In the genomic region with DNA sequence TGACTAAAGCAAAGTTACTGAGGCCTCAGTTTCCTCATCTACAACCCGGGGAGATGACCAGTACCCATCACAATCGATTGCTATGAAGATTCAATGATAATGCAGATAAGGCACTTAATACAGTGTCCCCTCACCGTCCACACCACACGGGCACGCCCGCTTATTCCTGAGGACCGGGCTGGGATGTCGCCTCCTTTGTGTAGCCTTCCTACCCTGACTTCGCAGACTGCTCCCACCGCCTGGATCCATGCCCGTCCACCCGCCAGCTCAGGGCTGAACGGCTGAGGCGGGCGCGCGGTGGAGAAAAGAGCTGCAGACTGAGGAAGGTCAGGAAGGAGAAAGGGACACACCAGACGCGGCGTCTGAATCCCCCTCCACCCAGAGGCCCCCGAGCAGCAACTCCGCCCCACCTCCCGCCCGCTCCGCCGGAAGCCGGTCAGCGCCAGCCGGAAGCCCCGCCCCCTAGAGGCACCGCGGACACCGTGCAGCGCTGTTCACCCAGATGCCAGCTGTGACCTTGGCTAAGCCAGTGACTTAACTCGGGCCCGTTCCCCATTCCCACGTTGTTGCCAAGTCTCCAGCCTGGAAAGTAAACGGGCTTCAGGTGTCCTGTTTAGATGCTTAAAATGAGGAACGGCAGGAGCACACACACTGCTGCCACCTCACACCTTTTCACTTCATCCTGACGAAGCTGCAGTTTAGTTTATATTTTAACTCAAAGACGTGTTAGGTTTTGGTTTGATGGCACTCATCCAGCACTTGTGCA, we compare ENCODE assay signal across 1 cellular context.
TF ChIP-seq lines count a peak whose summit lies in the region.

A gene (minus strand): TSS at position 403 of the 766 bp plus-strand sequence.

TF ChIP-seq in K562, 482 proteins besides CTCF, POLR2A, EP300 and RAD21 (continued from another document and continues in another):
- TF ChIP-seq, protein P1, sequence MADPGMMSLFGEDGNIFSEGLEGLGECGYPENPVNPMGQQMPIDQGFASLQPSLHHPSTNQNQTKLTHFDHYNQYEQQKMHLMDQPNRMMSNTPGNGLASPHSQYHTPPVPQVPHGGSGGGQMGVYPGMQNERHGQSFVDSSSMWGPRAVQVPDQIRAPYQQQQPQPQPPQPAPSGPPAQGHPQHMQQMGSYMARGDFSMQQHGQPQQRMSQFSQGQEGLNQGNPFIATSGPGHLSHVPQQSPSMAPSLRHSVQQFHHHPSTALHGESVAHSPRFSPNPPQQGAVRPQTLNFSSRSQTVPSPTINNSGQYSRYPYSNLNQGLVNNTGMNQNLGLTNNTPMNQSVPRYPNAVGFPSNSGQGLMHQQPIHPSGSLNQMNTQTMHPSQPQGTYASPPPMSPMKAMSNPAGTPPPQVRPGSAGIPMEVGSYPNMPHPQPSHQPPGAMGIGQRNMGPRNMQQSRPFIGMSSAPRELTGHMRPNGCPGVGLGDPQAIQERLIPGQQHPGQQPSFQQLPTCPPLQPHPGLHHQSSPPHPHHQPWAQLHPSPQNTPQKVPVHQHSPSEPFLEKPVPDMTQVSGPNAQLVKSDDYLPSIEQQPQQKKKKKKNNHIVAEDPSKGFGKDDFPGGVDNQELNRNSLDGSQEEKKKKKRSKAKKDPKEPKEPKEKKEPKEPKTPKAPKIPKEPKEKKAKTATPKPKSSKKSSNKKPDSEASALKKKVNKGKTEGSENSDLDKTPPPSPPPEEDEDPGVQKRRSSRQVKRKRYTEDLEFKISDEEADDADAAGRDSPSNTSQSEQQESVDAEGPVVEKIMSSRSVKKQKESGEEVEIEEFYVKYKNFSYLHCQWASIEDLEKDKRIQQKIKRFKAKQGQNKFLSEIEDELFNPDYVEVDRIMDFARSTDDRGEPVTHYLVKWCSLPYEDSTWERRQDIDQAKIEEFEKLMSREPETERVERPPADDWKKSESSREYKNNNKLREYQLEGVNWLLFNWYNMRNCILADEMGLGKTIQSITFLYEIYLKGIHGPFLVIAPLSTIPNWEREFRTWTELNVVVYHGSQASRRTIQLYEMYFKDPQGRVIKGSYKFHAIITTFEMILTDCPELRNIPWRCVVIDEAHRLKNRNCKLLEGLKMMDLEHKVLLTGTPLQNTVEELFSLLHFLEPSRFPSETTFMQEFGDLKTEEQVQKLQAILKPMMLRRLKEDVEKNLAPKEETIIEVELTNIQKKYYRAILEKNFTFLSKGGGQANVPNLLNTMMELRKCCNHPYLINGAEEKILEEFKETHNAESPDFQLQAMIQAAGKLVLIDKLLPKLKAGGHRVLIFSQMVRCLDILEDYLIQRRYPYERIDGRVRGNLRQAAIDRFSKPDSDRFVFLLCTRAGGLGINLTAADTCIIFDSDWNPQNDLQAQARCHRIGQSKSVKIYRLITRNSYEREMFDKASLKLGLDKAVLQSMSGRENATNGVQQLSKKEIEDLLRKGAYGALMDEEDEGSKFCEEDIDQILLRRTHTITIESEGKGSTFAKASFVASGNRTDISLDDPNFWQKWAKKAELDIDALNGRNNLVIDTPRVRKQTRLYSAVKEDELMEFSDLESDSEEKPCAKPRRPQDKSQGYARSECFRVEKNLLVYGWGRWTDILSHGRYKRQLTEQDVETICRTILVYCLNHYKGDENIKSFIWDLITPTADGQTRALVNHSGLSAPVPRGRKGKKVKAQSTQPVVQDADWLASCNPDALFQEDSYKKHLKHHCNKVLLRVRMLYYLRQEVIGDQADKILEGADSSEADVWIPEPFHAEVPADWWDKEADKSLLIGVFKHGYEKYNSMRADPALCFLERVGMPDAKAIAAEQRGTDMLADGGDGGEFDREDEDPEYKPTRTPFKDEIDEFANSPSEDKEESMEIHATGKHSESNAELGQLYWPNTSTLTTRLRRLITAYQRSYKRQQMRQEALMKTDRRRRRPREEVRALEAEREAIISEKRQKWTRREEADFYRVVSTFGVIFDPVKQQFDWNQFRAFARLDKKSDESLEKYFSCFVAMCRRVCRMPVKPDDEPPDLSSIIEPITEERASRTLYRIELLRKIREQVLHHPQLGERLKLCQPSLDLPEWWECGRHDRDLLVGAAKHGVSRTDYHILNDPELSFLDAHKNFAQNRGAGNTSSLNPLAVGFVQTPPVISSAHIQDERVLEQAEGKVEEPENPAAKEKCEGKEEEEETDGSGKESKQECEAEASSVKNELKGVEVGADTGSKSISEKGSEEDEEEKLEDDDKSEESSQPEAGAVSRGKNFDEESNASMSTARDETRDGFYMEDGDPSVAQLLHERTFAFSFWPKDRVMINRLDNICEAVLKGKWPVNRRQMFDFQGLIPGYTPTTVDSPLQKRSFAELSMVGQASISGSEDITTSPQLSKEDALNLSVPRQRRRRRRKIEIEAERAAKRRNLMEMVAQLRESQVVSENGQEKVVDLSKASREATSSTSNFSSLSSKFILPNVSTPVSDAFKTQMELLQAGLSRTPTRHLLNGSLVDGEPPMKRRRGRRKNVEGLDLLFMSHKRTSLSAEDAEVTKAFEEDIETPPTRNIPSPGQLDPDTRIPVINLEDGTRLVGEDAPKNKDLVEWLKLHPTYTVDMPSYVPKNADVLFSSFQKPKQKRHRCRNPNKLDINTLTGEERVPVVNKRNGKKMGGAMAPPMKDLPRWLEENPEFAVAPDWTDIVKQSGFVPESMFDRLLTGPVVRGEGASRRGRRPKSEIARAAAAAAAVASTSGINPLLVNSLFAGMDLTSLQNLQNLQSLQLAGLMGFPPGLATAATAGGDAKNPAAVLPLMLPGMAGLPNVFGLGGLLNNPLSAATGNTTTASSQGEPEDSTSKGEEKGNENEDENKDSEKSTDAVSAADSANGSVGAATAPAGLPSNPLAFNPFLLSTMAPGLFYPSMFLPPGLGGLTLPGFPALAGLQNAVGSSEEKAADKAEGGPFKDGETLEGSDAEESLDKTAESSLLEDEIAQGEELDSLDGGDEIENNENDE (IDR thresholded peaks at IDR 0.05; ENCODE audit: low read depth, low read length): no peak
- TF ChIP-seq EWSR1 (IDR thresholded peaks at IDR 0.05; ENCODE audit: borderline replicate concordance, low read depth, partially characterized antibody) (no peak), POLR3A (IDR thresholded peaks at IDR 0.05; ENCODE audit: borderline replicate concordance, extremely low read depth, insufficient read depth, insufficient read length) (no peak), ARHGAP35 (IDR thresholded peaks at IDR 0.05; ENCODE audit: partially characterized antibody) (no peak), HEY1 (CRISPR knock-in tag; IDR thresholded peaks at IDR 0.05; ENCODE audit: borderline replicate concordance) (no peak), ZEB2 (IDR thresholded peaks at IDR 0.05) (no peak), ZNF311 (CRISPR knock-in tag; IDR thresholded peaks at IDR 0.05) (no peak), SIN3A (IDR thresholded peaks at IDR 0.05; ENCODE audit: borderline replicate concordance in 2 of 2, control insufficient read depth in 1 of 2, low read depth in 2 of 2, low read length in 2 of 2) (peak in 1 of 2 experiments; percentile 24; a peak in 1 of 4 replicates), NR2C1 (IDR thresholded peaks at IDR 0.05) (no peak), NR2C1 (tag; IDR thresholded peaks at IDR 0.05) (no peak), NBN (IDR thresholded peaks at IDR 0.05; ENCODE audit: low read depth) (no peak), SLC30A9 (CRISPR knock-in tag; IDR thresholded peaks at IDR 0.05) (no peak), L3MBTL2 (IDR thresholded peaks at IDR 0.05) (peak; percentile 78), RBM14 (IDR thresholded peaks at IDR 0.05; ENCODE audit: borderline replicate concordance, insufficient read depth, low read depth, low read length) (no peak), BRD9 (IDR thresholded peaks at IDR 0.05; ENCODE audit: low read depth, partially characterized antibody) (no peak), KAT7 (CRISPR knock-in tag; IDR thresholded peaks at IDR 0.05; ENCODE audit: borderline replicate concordance) (no peak), SMAD3 (CRISPR knock-in tag; conservative IDR thresholded peaks at IDR 0.05) (peak; percentile 79; the same call in 1 of the 2 replicates), SP2 (IDR thresholded peaks at IDR 0.05; ENCODE audit: extremely low read depth, low read depth, low read length, poor library complexity, severe bottlenecking) (no peak), FOSL1 (tag; conservative IDR thresholded peaks at IDR 0.05) (peak; percentile 26), NFATC3 (IDR thresholded peaks at IDR 0.05) (no peak), ZNF764 (CRISPR knock-in tag; IDR thresholded peaks at IDR 0.05; ENCODE audit: low read depth) (no peak), ZC3H8 (IDR thresholded peaks at IDR 0.05) (no peak), TBP (optimal IDR thresholded peaks at IDR 0.05; ENCODE audit: low read depth, low read length) (no peak), MAFK (IDR thresholded peaks at IDR 0.05; ENCODE audit: low read length) (no peak), HMG20A (CRISPR knock-in tag; conservative IDR thresholded peaks at IDR 0.05) (no peak), FOXM1 (IDR thresholded peaks at IDR 0.05; ENCODE audit: low read depth) (no peak), FOXM1 (CRISPR knock-in tag; IDR thresholded peaks at IDR 0.05; ENCODE audit: low read depth) (no peak), MEIS2 (IDR thresholded peaks at IDR 0.05; ENCODE audit: partially characterized antibody) (no peak), GABPB2 (CRISPR knock-in tag; conservative IDR thresholded peaks at IDR 0.05) (no peak), TRIM24 (IDR thresholded peaks at IDR 0.05) (no peak), FOXJ2 (tag; IDR thresholded peaks at IDR 0.05) (no peak), HSF4 (CRISPR knock-in tag; IDR thresholded peaks at IDR 0.05; ENCODE audit: borderline replicate concordance) (no peak), CREM (IDR thresholded peaks at IDR 0.05; ENCODE audit: low read depth) (no peak), ZNF143 (CRISPR knock-in tag; IDR thresholded peaks at IDR 0.05) (no peak), FIP1L1 (IDR thresholded peaks at IDR 0.05; ENCODE audit: low read depth, low read length, poor library complexity, severe bottlenecking) (peak; percentile 35), DACH1 (IDR thresholded peaks at IDR 0.05; ENCODE audit: partially characterized antibody) (peak; percentile 50), SMARCA5 (IDR thresholded peaks at IDR 0.05) (no peak), KDM5B (IDR thresholded peaks at IDR 0.05; ENCODE audit: insufficient replicate concordance, low read depth, low read length) (no peak), CHCHD3 (CRISPR knock-in tag; IDR thresholded peaks at IDR 0.05) (no peak), HNRNPL (IDR thresholded peaks at IDR 0.05; ENCODE audit: low read depth, low read length) (0 out of 2 replicates have a peak, but pooled peaks have one; percentile 44), CBFB (CRISPR knock-in tag; IDR thresholded peaks at IDR 0.05) (no peak), ZNF133 (CRISPR knock-in tag; IDR thresholded peaks at IDR 0.05) (no peak), STAG1 (CRISPR knock-in tag; IDR thresholded peaks at IDR 0.05; ENCODE audit: borderline replicate concordance) (no peak), ZBTB17 (CRISPR knock-in tag; IDR thresholded peaks at IDR 0.05) (peak; percentile 47; the same call in 1 of the 2 replicates), ETS2 (tag; IDR thresholded peaks at IDR 0.05; ENCODE audit: borderline replicate concordance, poor library complexity, severe bottlenecking) (no peak), SIRT6 (IDR thresholded peaks at IDR 0.05; ENCODE audit: low read depth, low read length) (peak; percentile 82)
- TF ChIP-seq, protein P2, sequence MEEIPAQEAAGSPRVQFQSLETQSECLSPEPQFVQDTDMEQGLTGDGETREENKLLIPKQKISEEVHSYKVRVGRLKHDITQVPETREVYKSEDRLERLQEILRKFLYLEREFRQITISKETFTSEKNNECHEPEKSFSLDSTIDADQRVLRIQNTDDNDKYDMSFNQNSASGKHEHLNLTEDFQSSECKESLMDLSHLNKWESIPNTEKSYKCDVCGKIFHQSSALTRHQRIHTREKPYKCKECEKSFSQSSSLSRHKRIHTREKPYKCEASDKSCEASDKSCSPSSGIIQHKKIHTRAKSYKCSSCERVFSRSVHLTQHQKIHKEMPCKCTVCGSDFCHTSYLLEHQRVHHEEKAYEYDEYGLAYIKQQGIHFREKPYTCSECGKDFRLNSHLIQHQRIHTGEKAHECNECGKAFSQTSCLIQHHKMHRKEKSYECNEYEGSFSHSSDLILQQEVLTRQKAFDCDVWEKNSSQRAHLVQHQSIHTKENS (CRISPR knock-in tag; IDR thresholded peaks at IDR 0.05): no peak
- TF ChIP-seq, protein P3, sequence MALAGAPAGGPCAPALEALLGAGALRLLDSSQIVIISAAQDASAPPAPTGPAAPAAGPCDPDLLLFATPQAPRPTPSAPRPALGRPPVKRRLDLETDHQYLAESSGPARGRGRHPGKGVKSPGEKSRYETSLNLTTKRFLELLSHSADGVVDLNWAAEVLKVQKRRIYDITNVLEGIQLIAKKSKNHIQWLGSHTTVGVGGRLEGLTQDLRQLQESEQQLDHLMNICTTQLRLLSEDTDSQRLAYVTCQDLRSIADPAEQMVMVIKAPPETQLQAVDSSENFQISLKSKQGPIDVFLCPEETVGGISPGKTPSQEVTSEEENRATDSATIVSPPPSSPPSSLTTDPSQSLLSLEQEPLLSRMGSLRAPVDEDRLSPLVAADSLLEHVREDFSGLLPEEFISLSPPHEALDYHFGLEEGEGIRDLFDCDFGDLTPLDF (CRISPR knock-in tag; IDR thresholded peaks at IDR 0.05): no peak
- TF ChIP-seq, protein P4, sequence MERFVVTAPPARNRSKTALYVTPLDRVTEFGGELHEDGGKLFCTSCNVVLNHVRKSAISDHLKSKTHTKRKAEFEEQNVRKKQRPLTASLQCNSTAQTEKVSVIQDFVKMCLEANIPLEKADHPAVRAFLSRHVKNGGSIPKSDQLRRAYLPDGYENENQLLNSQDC (CRISPR knock-in tag; IDR thresholded peaks at IDR 0.05): no peak
- TF ChIP-seq, protein P5, sequence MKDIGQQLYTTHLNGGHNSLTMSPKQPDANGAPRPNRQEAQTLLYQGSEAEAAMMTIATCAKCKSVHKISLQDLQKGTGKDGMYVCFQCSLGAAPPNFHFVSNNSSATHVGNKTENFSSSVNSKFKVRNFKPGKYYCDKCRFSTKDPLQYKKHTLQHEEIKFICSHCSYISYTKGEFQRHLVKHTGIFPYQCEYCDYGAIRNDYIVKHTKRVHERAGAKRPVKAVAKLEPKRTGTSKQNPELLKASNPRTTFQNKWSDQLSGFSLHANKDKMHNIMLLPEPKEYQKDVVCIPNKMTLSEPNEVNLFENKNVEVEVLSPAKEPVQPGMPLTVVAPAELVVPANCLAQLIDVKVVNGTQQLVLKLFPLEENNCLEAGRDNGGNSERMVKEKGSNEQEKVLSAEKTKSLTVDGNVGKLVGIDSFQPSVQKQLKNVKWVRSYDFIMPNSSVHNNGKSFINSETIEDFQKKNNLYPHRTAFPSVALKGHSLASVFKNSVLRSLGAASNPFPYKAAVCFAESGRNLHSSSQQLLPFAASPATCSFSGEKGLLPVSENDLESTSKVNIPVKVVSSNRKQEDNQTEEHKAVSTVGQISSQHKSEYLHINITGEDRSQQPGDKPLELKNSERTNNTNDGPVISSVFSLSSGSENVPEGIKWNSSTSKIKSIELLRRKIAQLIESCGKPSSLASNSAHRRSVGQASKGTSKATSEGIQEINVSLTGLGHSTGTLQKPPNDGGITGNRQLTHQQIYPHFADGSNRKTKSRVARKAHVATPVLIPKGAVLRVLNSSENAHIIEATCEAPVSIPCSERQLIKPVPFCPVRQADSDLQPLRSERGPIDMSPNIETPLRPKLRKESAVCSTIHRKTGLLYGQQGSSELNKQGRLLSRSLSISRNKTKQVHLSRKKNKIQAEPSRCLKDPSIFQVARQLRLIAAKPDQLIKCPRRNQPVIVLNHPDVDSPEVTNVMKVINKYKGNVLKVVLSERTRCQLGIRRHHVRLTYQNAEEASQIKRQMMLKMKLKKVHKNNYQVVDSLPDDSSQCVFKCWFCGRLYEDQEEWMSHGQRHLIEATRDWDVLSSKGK (CRISPR knock-in tag; IDR thresholded peaks at IDR 0.05): no peak
